Comparison of ENCODE assay signal across 22 cellular contexts in the genomic region with DNA sequence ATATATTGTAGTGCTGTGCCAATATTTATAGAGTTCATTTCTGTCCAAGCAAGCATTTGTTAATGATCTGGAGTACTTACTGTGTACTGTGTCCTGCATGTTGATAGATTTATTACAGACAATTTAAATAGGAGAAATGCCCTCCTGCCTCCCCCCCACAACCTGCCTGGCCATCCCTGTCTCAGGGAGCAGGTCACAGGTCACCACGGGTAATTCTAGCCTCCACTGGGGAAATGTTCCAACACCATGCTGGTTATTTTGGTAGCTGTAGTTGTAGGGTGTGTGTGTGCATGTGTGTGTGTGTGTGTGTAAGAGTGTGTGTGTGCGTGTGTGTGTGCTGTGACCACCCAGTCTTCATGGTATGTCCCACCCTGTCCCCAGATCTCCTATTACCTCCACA.
"Had no signal": no experiment of that assay in that cellular context is flagged by ENCODE, and none has a peak within 500 bp of the region (broad histone marks: within the 10 kb centered on the region; RNA-seq: fewer than 3 reads in every experiment).

No MANE protein-coding gene starts in this region.

- DNase-seq: dorsolateral prefrontal cortex; effector CD4-positive, alpha-beta T cell; hypothalamus; immature natural killer cell; islet precursor cell; kidney glomerular epithelial cell; left colon; left ventricle myocardium superior; lower lobe of right lung; natural killer cell; occipital lobe; ovary; retina; right lobe of liver; small intestine; stimulated activated CD4-positive, alpha-beta T cell treated with anti-CD3 and anti-CD28 coated beads, Interleukin-15, amount 100 ng/mL, for 24 hours; stimulated activated CD4-positive, alpha-beta T cell treated with anti-CD3 and anti-CD28 coated beads, Interleukin-2, amount 100 ng/mL, for 48 hours; stimulated activated naive B cell treated with anti-CD40 and anti-IgM and Interleukin-4, amounts not matched to agents 10 μg/mL and 1 μg/mL and 100 μg/mL, for 72 hours; upper lobe of left lung had no signal

- H3K4me1 Mint-ChIP-seq: immature natural killer cell; natural killer cell; stimulated activated naive B cell treated with anti-CD40 and anti-IgM and Interleukin-4, amounts not matched to agents 10 μg/mL and 1 μg/mL and 100 μg/mL, for 72 hours had no signal

- H3K27me3 Mint-ChIP-seq: stimulated activated naive B cell treated with anti-CD40 and anti-IgM and Interleukin-4, amounts not matched to agents 10 μg/mL and 1 μg/mL and 100 μg/mL, for 72 hours; stimulated activated naive CD8-positive, alpha-beta T cell treated with anti-CD3 and anti-CD28 coated beads, Interleukin-15, Interleukin-2, amounts not matched to agents 100 ng/mL and 50 ng/mL, for 24 hours had no signal

- H3K27ac Mint-ChIP-seq: immature natural killer cell; natural killer cell; stimulated activated naive B cell treated with anti-CD40 and anti-IgM and Interleukin-4, amounts not matched to agents 10 μg/mL and 1 μg/mL and 100 μg/mL, for 72 hours; stimulated activated naive CD8-positive, alpha-beta T cell treated with anti-CD3 and anti-CD28 coated beads, Interleukin-15, Interleukin-2, amounts not matched to agents 100 ng/mL and 50 ng/mL, for 24 hours had no signal

- H3K4me1 ChIP-seq: lower lobe of right lung, right lobe of liver, tibial nerve, upper lobe of left lung had no signal

- H3K36me3 ChIP-seq: lower lobe of right lung, ovary, right lobe of liver, thoracic aorta, tibial nerve, upper lobe of left lung had no signal

- H3K4me3 Mint-ChIP-seq: immature natural killer cell; natural killer cell; stimulated activated naive B cell treated with anti-CD40 and anti-IgM and Interleukin-4, amounts not matched to agents 10 μg/mL and 1 μg/mL and 100 μg/mL, for 72 hours; stimulated activated naive CD8-positive, alpha-beta T cell treated with anti-CD3 and anti-CD28 coated beads, Interleukin-15, Interleukin-2, amounts not matched to agents 100 ng/mL and 50 ng/mL, for 24 hours had no signal

- H3K9me3 Mint-ChIP-seq: stimulated activated naive B cell treated with anti-CD40 and anti-IgM and Interleukin-4, amounts not matched to agents 10 μg/mL and 1 μg/mL and 100 μg/mL, for 72 hours had no signal

- H3K9me3 ChIP-seq: lower lobe of right lung, ovary, right lobe of liver, thoracic aorta, tibial nerve, upper lobe of left lung had no signal

- H3K36me3 Mint-ChIP-seq: immature natural killer cell; natural killer cell; stimulated activated naive B cell treated with anti-CD40 and anti-IgM and Interleukin-4, amounts not matched to agents 10 μg/mL and 1 μg/mL and 100 μg/mL, for 72 hours had no signal

- H3K4me3 ChIP-seq: dorsolateral prefrontal cortex, lower lobe of right lung, ovary, right lobe of liver, thoracic aorta, tibial nerve, upper lobe of left lung had no signal

- H3K27ac ChIP-seq: dorsolateral prefrontal cortex, lower lobe of right lung, ovary, right lobe of liver, thoracic aorta, tibial nerve, upper lobe of left lung had no signal

- H3K27me3 ChIP-seq: dorsolateral prefrontal cortex, ovary, right lobe of liver, tibial nerve, upper lobe of left lung had no signal
